Comparison of ENCODE assay signal across 9 cellular contexts in the genomic region with DNA sequence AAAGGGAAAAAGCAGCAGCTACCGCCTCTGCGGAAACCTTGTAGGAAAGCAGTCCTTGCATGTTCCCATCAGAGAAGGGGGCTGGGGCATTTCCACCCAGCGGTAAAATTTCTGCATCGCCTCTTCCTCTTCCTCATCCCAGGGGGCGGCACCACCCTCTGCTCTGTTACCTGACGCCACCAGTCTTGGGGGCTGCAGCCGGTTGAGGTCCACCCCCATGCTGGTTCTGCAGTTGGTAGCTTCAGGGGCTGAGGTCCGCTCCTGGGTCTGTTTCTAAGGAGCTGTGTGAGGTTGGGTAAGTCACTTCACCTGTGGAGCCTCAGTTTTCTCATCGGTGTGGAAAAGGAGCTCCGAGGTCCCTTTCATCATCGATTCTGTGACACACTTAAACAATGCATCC. TPM values are rescaled to one million over a fixed set of nuclear protein-coding genes. Genes with fewer than 3 reads are reported as not detected.
"Had no signal": no experiment of that assay in that cellular context is flagged by ENCODE, and none has a peak within 500 bp of the region (broad histone marks: within the 10 kb centered on the region; RNA-seq: fewer than 3 reads in every experiment).

No MANE protein-coding gene starts in this region.

- H3K4me1 ChIP-seq: HAP-1 had no signal

- H3K4me3 ChIP-seq: GM23248, HAP-1 had no signal

- H2AFZ ChIP-seq: GM23248 had no signal

- H3K27ac ChIP-seq: GM23248, HL-60 had no signal

- H3K36me3 ChIP-seq: HAP-1 had no signal

- ATAC-seq: HCT116 had no signal

- H3K9me3 ChIP-seq: HAP-1 had no signal

- H3K9ac ChIP-seq: GM23248 had no signal

- DNase-seq: GM23248, GOT3, H7, HFFc6, KBM-7 had no signal

RNA-seq across cellular contexts. Expression of gene AGAP1, which starts 14.2 kb away (rescaled TPM):
- polyA plus RNA-seq: IgD-negative memory B cell had no signal
